ENCODE assay signal across 8 cellular contexts in genomic region chr1:118151312-118151937, GRCh38. TPM values are rescaled to one million over a fixed set of nuclear protein-coding genes. Genes with fewer than 3 reads are reported as not detected.
A peak's percentile ranks its signal among the peaks of the same experiment; 100 is the strongest.
DNase-seq lines count a peak whose midpoint lies in the region; ATAC-seq and TF ChIP-seq lines count a peak whose summit lies in the region.

No MANE protein-coding gene starts in this region.

- no peaks in the 10 kb centered on the region for H3K27me3 ChIP-seq in A673 (replicated peaks; ENCODE audit: insufficient read depth, low read depth, low read length, poor library complexity)

- H3K4me3 ChIP-seq in A673 (ENCODE audit: low read depth, low read length, poor library complexity, severe bottlenecking): no peak overlapping the region

- CTCF ChIA-PET in A673 (lab: Charles Lee): interaction anchor here (0.6 to 1.0 kb wide), 2 partner anchors 40 to 857 kb away, joined by 3 to 6 read pairs; no protein-coding TSS in a partner anchor

- no peaks in the 10 kb centered on the region for H3K36me3 ChIP-seq in A673 (ENCODE audit: insufficient read depth, low read length, poor library complexity, severe bottlenecking)

- POLR2A ChIA-PET in A673 (lab: Charles Lee; ENCODE audit: low non-redundant PET): no interaction called here

- no peaks in the 10 kb centered on the region for H3K4me1 ChIP-seq in A673 (ENCODE audit: insufficient read depth, low read length, poor library complexity, severe bottlenecking)

- intact Hi-C loops in A673 (cut with micrococcal nuclease; ENCODE audit: unreplicated experiment): loop anchor here (2.0 to 10.0 kb wide), 4 partner anchors 74 to 1215 kb away; no protein-coding TSS in a partner anchor

- no TSS peak for BruUV-seq in A673 (replicated peaks; lab: Mats Ljungman, UMichigan)

- DNase-seq in A673 (ENCODE audit: low spot score) (peak; percentile 65), NCI-H446 treated with DMSO at 0.1 percent for 48 hours (lab: John Stamatoyannopoulos, UW) (peak; percentile 60), anterior cingulate cortex (lab: John Stamatoyannopoulos, UW) (peak in 37 of 58 donors; percentile 0 to 74 (median 10)), iPS DF 19.7 (ENCODE audit: low read depth, low spot score) (peak; percentile 23)
- DNase-seq in stimulated activated CD4-positive, alpha-beta T cell treated with anti-CD3 and anti-CD28 coated beads, Interleukin-12 subunit alpha, Interleukin-12 subunit beta, amount 100 ng/mL, for 48 hours (ENCODE audit: low read depth in 2 of 3, low spot score in 1 of 3): peak; percentile 9 to 24 (median 16)

- H3K27ac ChIP-seq in A673 (ENCODE audit: low read depth, low read length, poor library complexity, severe bottlenecking): no peak overlapping the region

- ATAC-seq in GM21367 (IDR thresholded peaks at IDR 0.05; ENCODE audit: unreplicated experiment) (no peak), GM19035 (IDR thresholded peaks at IDR 0.05; ENCODE audit: unreplicated experiment) (no peak)

- no peaks in the 10 kb centered on the region for H3K9me3 ChIP-seq in A673 (ENCODE audit: low read depth, low read length, poor library complexity, severe bottlenecking)

- peak; percentile 85 for TF ChIP-seq CTCF in A673 (conservative IDR thresholded peaks at IDR 0.05; ENCODE audit: low read depth, low read length)
- peak; percentile 75 for TF ChIP-seq CTCF in GM12873 (IDR thresholded peaks at IDR 0.05; ENCODE audit: insufficient read depth, low read depth, low read length, missing control alignments)

RNA-seq across cellular contexts. Expression of gene SPAG17, which starts 33.6 kb away (rescaled TPM):
- not detected in 2 replicates for total RNA-seq in A673 (2021)

Comparison
In these comparisons a context has a peak if more than half of its experiments do, and no peak if none do; other contexts are left out.
1. DNase-seq: peak in every context shown above with its lines; median percentile 65 in A673; 60 in NCI-H446 treated with DMSO at 0.1 percent for 48 hours; 23 in iPS DF 19.7; 16 in stimulated activated CD4-positive, alpha-beta T cell treated with anti-CD3 and anti-CD28 coated beads, Interleukin-12 subunit alpha, Interleukin-12 subunit beta, amount 100 ng/mL, for 48 hours; 10 in anterior cingulate cortex.